ENCODE assay signal across 8 cellular contexts in genomic region chr17:69407759-69408158, GRCh38. TPM values are rescaled to one million over a fixed set of nuclear protein-coding genes. Genes with fewer than 3 reads are reported as not detected.
"Had no signal": no experiment of that assay in that cellular context is flagged by ENCODE, and none has a peak within 500 bp of the region (broad histone marks: within the 10 kb centered on the region; RNA-seq: fewer than 3 reads in every experiment).

No MANE protein-coding gene starts in this region.

- H3K36me3 Mint-ChIP-seq: IgD-negative memory B cell had no signal

- H3K27ac Mint-ChIP-seq: IgD-negative memory B cell had no signal

- H3K9me3 Mint-ChIP-seq: IgD-negative memory B cell had no signal

- H3K27ac ChIP-seq: HL-60 had no signal

- DNase-seq: IMR-90, KBM-7, KG1 had no signal

- H3K27me3 Mint-ChIP-seq: IgD-negative memory B cell had no signal

- H3K4me3 Mint-ChIP-seq: IgD-negative memory B cell had no signal

- H3K4me3 ChIP-seq: K562 had no signal

- FAIRE-seq: HepG2, HTR-8/SVneo, K562 had no signal

- H3K4me1 Mint-ChIP-seq: IgD-negative memory B cell had no signal

- ATAC-seq: HepG2, K562 had no signal

RNA-seq across cellular contexts. Expression of gene MAP2K6, which starts 6.7 kb away (rescaled TPM):
- polyA plus RNA-seq: K562 had no signal
